In genomic region chrX:107207089-107207488, GRCh38 we compare ENCODE assay signal across 16 cellular contexts. TPM values are rescaled to one million over a fixed set of nuclear protein-coding genes. Genes with fewer than 3 reads are reported as not detected.
"Had no signal": no experiment of that assay in that cellular context is flagged by ENCODE, and none has a peak within 500 bp of the region (broad histone marks: within the 10 kb centered on the region; RNA-seq: fewer than 3 reads in every experiment).

No MANE protein-coding gene starts in this region.

- H3K4me1 Mint-ChIP-seq: nephron had no signal

- H3K9me3 ChIP-seq: body of pancreas, esophagus squamous epithelium, gastroesophageal sphincter, neutrophil, ovary, thoracic aorta had no signal

- H3K4me1 ChIP-seq: body of pancreas, psoas muscle had no signal

- H3K9me3 Mint-ChIP-seq: activated naive CD4-positive, alpha-beta T cell treated with anti-CD3 and anti-CD28 coated beads, Interleukin-2, amount 10 ng/mL, durations not matched to agents 7 days and 5 days; dendritic cell treated with granulocyte-macrophage colony-stimulating factor and Interleukin-4, amounts not matched to agents 40 ng/mL and 50 ng/mL, for 4 days; type B pancreatic cell had no signal

- DNase-seq: activated naive CD4-positive, alpha-beta T cell treated with anti-CD3 and anti-CD28 coated beads, Interleukin-2, amount 10 ng/mL, durations not matched to agents 7 days and 5 days; activated T-cell treated with anti-CD3 and anti-CD28 coated beads, Interleukin-2, amount 50 U/mL, for 48 hours had no signal

- H3K36me3 Mint-ChIP-seq: activated naive CD4-positive, alpha-beta T cell treated with anti-CD3 and anti-CD28 coated beads, Interleukin-2, amount 10 ng/mL, durations not matched to agents 7 days and 5 days; type B pancreatic cell had no signal

- H3K36me3 ChIP-seq: cardiac muscle cell, esophagus squamous epithelium, gastroesophageal sphincter, neutrophil, ovary, thoracic aorta had no signal

- H3K4me3 ChIP-seq: body of pancreas, cardiac muscle cell had no signal

- H3K27me3 Mint-ChIP-seq: type B pancreatic cell had no signal

- H3K27me3 ChIP-seq: body of pancreas, cardiac muscle cell, esophagus squamous epithelium, gastroesophageal sphincter, ovary had no signal

- H3K27ac ChIP-seq: cardiac muscle cell, esophagus squamous epithelium, gastroesophageal sphincter, neutrophil, ovary, psoas muscle, thoracic aorta had no signal

- H3K27ac Mint-ChIP-seq: activated naive CD4-positive, alpha-beta T cell treated with anti-CD3 and anti-CD28 coated beads, Interleukin-2, amount 10 ng/mL, durations not matched to agents 7 days and 5 days; dendritic cell treated with granulocyte-macrophage colony-stimulating factor and Interleukin-4, amounts not matched to agents 40 ng/mL and 50 ng/mL, for 4 days; nephron; type B pancreatic cell had no signal

RNA-seq across cellular contexts. Expression of gene DNAAF6, which starts 0.7 kb away (rescaled TPM):
- total RNA-seq: activated CD8-positive, alpha-beta memory T cell treated with anti-CD3 and anti-CD28 coated beads for 36 hours; body of pancreas; esophagus squamous epithelium; liver; psoas muscle; right cardiac atrium; thoracic aorta had no signal
- polyA plus RNA-seq: cardiac muscle cell, liver, ovary, psoas muscle, right cardiac atrium had no signal

RNA-seq across cellular contexts. Expression of gene NUP62CL, which starts 0.9 kb away (rescaled TPM):
- total RNA-seq: thoracic aorta had no signal
